8 cellular contexts compared by ENCODE assay signal in the genomic region with DNA sequence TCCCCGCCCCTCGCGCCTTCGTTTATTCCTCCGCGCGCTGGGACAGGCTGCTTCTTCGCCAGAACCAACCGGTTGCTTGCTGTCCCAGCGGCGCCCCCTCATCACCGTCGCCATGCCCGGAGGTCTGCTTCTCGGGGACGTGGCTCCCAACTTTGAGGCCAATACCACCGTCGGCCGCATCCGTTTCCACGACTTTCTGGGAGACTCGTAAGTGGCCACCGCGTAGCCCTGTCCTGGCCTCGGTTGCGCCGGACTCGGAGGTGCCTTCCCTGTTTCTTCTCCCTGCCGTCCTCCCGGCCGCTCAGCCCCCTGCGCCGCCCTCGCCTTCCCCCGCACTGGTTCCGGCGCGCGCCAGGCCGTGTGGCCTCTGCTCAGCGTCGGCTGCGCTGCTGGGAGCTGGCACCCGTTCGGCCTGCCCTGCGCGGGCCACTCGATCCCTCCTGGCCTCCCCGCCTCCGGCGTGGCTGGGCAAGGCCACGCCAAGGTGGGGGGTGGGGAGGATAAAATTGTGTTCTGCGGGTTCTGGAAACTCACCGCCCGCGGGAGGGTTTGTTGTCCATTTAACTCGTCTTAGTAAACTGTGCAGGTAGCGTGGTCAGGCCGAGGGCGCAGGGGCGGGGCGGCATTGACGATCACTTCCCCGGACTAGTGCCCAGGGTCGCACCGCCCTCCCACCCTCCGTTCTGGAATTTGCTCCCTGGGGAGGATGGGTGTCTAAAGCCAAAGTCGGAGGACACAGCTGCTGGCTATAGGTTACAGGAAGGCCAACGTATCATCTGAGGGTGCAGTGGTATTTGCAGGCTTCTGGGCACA. TPM values are rescaled to one million over a fixed set of nuclear protein-coding genes. Genes with fewer than 3 reads are reported as not detected.
A peak's percentile ranks its signal among the peaks of the same experiment; 100 is the strongest.
DNase-seq lines count a peak whose midpoint lies in the region; ATAC-seq and TF ChIP-seq lines count a peak whose summit lies in the region.

Gene PRDX6, plus strand, starts transcription at position 50 of the 813 bp plus-strand sequence. Its CDS starts 63 bp downstream, at position 113.

- ATAC-seq in GM18858 (IDR thresholded peaks at IDR 0.05; ENCODE audit: unreplicated experiment), result peak; percentile 25
- ATAC-seq in HG03045 (IDR thresholded peaks at IDR 0.05; ENCODE audit: unreplicated experiment), result peak; percentile 58

- H3K18ac ChIP-seq in mesendoderm (ENCODE audit: low read length), result peak within 1 kb of the TSS; percentile 62

- peaks cover 50% of the 10 kb centered on the region for H3K36me3 ChIP-seq in endodermal cell (ENCODE audit: control insufficient read depth, insufficient read depth, low read length)
- H3K36me3 ChIP-seq in mesendoderm (ENCODE audit: control insufficient read depth, insufficient read depth, low read length), result peaks cover 8% of the 10 kb centered on the region
- H3K36me3 ChIP-seq in stomach, result peaks cover 15 to 26% (median 22%) of the 10 kb centered on the region in 4 donors

- H3K4me3 ChIP-seq in AG09309 (ENCODE audit: control insufficient read depth, low read depth, low read length) (peak within 1 kb of the TSS; percentile 69), endodermal cell (ENCODE audit: low read length) (peak within 1 kb of the TSS; percentile 96), mesendoderm (ENCODE audit: low read length) (peak within 1 kb of the TSS; percentile 73), stomach (peak within 1 kb of the TSS; percentile 77 to 85 (median 78))

- H3K23ac ChIP-seq in mesendoderm (ENCODE audit: low read length), result peak within 1 kb of the TSS; percentile 56

- H3K56ac ChIP-seq in mesendoderm (ENCODE audit: low read length), result peak within 1 kb of the TSS; percentile 98

- TF ChIP-seq POLR2A in stomach (IDR thresholded peaks at IDR 0.05), result no peak

- TF ChIP-seq CTCF in AG09309 (IDR thresholded peaks at IDR 0.05; ENCODE audit: control insufficient read depth, insufficient read depth, low read depth, low read length, missing control alignments), result no peak
- TF ChIP-seq CTCF in endodermal cell (conservative IDR thresholded peaks at IDR 0.05), result no peak
- TF ChIP-seq CTCF in stomach (IDR thresholded peaks at IDR 0.05), result no peak

- H3K4me3 Mint-ChIP-seq in activated CD4-positive, alpha-beta T cell treated with anti-CD3 and anti-CD28 coated beads, Interleukin-2, amount 10 ng/mL, durations not matched to agents 24 days and 14 days, result peak within 1 kb of the TSS; percentile 92
- peak within 1 kb of the TSS; percentile 97 for H3K4me3 Mint-ChIP-seq in endodermal cell

- H3K9me3 Mint-ChIP-seq in activated CD4-positive, alpha-beta T cell treated with anti-CD3 and anti-CD28 coated beads, Interleukin-2, amount 10 ng/mL, durations not matched to agents 24 days and 14 days, result no peaks in the 10 kb centered on the region
- peaks cover 11% of the 10 kb centered on the region for H3K9me3 Mint-ChIP-seq in endodermal cell

- H3K36me3 Mint-ChIP-seq in activated CD4-positive, alpha-beta T cell treated with anti-CD3 and anti-CD28 coated beads, Interleukin-2, amount 10 ng/mL, durations not matched to agents 24 days and 14 days (ENCODE audit: low read depth), result peaks cover 32% of the 10 kb centered on the region
- peaks cover 53% of the 10 kb centered on the region for H3K36me3 Mint-ChIP-seq in endodermal cell (ENCODE audit: low read depth)

- H3K27ac ChIP-seq in endodermal cell (ENCODE audit: low read depth, low read length) (peak within 1 kb of the TSS; percentile 78), mesendoderm (ENCODE audit: low read depth, low read length) (peak within 1 kb of the TSS; percentile 81), stomach (peak within 1 kb of the TSS; percentile 95 to 99 (median 97))

- H4K5ac ChIP-seq in mesendoderm (ENCODE audit: low read length), result no peak within 1 kb of the TSS

- peaks cover 4% of the 10 kb centered on the region for H3K4me1 ChIP-seq in endodermal cell (ENCODE audit: control insufficient read depth, insufficient read depth, low read length)
- peaks cover 2% of the 10 kb centered on the region for H3K4me1 ChIP-seq in mesendoderm (ENCODE audit: control insufficient read depth, low read depth, low read length)
- H3K4me1 ChIP-seq in stomach, result peaks cover 40 to 84% (median 60%) of the 10 kb centered on the region in 4 donors

- H3K9ac ChIP-seq in endodermal cell (ENCODE audit: extremely low read depth, low read length, poor library complexity, severe bottlenecking) (peak within 1 kb of the TSS; percentile 87), mesendoderm (ENCODE audit: low read length) (peak within 1 kb of the TSS; percentile 98)

- peaks cover 50% of the 10 kb centered on the region for H3K4me1 Mint-ChIP-seq in activated CD4-positive, alpha-beta T cell treated with anti-CD3 and anti-CD28 coated beads, Interleukin-2, amount 10 ng/mL, durations not matched to agents 24 days and 14 days
- peaks cover 54% of the 10 kb centered on the region for H3K4me1 Mint-ChIP-seq in endodermal cell

- no peak within 1 kb of the TSS for H2BK15ac ChIP-seq in mesendoderm (replicated peaks; ENCODE audit: low read depth)

- intact Hi-C loops in activated CD4-positive, alpha-beta T cell treated with anti-CD3 and anti-CD28 coated beads, Interleukin-2, amount 10 ng/mL, durations not matched to agents 24 days and 14 days (cut with micrococcal nuclease), result loop anchor here (1.0 to 10.0 kb wide), 6 partner anchors 347 to 1525 kb away; partner anchors contain the start of genes CENPL, DARS2, RABGAP1L and RC3H1
- intact Hi-C loops in stomach (cut with DNase I; ENCODE audit: low total_unique reads), result no loop called here

- WGBS in endodermal cell (ENCODE audit: insufficient coverage in 1 of 2, insufficient read length in 1 of 2), 2 experiments, result 0 to 1% methylated on average over 15 to 69 of the region's 69 CpGs
- WGBS in mesendoderm (ENCODE audit: extremely low coverage, insufficient coverage, low lambda C conversion rate), result no CpG with 5 or more reads among the region's 69 CpGs
- 0 to 1% (median 0%) methylated on average over 24 to 69 of the region's 69 CpGs for WGBS in stomach, 5 donors

- H4K8ac ChIP-seq in mesendoderm (ENCODE audit: low read depth, low read length), result no peak within 1 kb of the TSS

- no peaks in the 10 kb centered on the region for H3K27me3 Mint-ChIP-seq in activated CD4-positive, alpha-beta T cell treated with anti-CD3 and anti-CD28 coated beads, Interleukin-2, amount 10 ng/mL, durations not matched to agents 24 days and 14 days
- no peaks in the 10 kb centered on the region for H3K27me3 Mint-ChIP-seq in endodermal cell (ENCODE audit: insufficient read depth)

- H3K4ac ChIP-seq in mesendoderm (ENCODE audit: low read depth, low read length), result peak within 1 kb of the TSS; percentile 76

- peaks cover 10% of the 10 kb centered on the region for H3K79me1 ChIP-seq in mesendoderm (ENCODE audit: low read length)

- H2AK5ac ChIP-seq in mesendoderm (ENCODE audit: low read length), result peak within 1 kb of the TSS; percentile 10

- no peak within 1 kb of the TSS for H2BK120ac ChIP-seq in mesendoderm (ENCODE audit: low read depth, low read length)

- no peak for DNase-seq in AG09309 (ENCODE audit: low read depth)
- peak; percentile 70 for DNase-seq in NCI-H2107 treated with DMSO at 0.1 percent for 48 hours (lab: John Stamatoyannopoulos, UW; ENCODE audit: unreplicated experiment)
- peak; percentile 93 for DNase-seq in activated CD4-positive, alpha-beta T cell treated with anti-CD3 and anti-CD28 coated beads, Interleukin-2, amount 10 ng/mL, durations not matched to agents 24 days and 14 days
- no peak for DNase-seq in endodermal cell
- DNase-seq in mesendoderm, result no peak
- peak; percentile 53 for DNase-seq in stomach

- TF ChIP-seq EP300 in stomach (IDR thresholded peaks at IDR 0.05), result no peak

- H3K4me2 ChIP-seq in mesendoderm (ENCODE audit: low read length), result peak within 1 kb of the TSS; percentile 89

- peak within 1 kb of the TSS; percentile 96 for H3K27ac Mint-ChIP-seq in activated CD4-positive, alpha-beta T cell treated with anti-CD3 and anti-CD28 coated beads, Interleukin-2, amount 10 ng/mL, durations not matched to agents 24 days and 14 days
- H3K27ac Mint-ChIP-seq in endodermal cell, result peak within 1 kb of the TSS; percentile 94

- H2BK5ac ChIP-seq in mesendoderm (ENCODE audit: low read length), result peak within 1 kb of the TSS; percentile 85

- H3K27me3 ChIP-seq in endodermal cell (ENCODE audit: control insufficient read depth, insufficient read depth, low read length, poor library complexity, severe bottlenecking) (no peaks in the 10 kb centered on the region), mesendoderm (ENCODE audit: insufficient read depth, low read length, poor library complexity) (no peaks in the 10 kb centered on the region), stomach (no peaks in the 10 kb centered on the region)

- H3K9me3 ChIP-seq in endodermal cell (ENCODE audit: control insufficient read depth, low read length) (peaks cover 11% of the 10 kb centered on the region), stomach (no peaks in the 10 kb centered on the region)

- peaks cover 37% of the 10 kb centered on the region for H3K79me2 ChIP-seq in mesendoderm (ENCODE audit: control insufficient read depth, insufficient read depth, low read length)

RNA-seq across cellular contexts. Expression of gene PRDX6, which starts in this region (rescaled TPM):
- 127 and 131 TPM in 2 replicates for total RNA-seq in activated CD4-positive, alpha-beta T cell treated with anti-CD3 and anti-CD28 coated beads, Interleukin-2, amount 10 ng/mL, durations not matched to agents 24 days and 14 days
- total RNA-seq in endodermal cell, result 100 to 1,000 TPM; 483 to 623 TPM
- polyA plus RNA-seq in endodermal cell (2013, experiment 1 of 2), result 313 TPM
- polyA plus RNA-seq in endodermal cell (2013, experiment 2 of 2), result 304 TPM
- polyA plus RNA-seq in mesendoderm (2013, experiment 1 of 2), result 282 TPM
- polyA plus RNA-seq in mesendoderm (2013, experiment 2 of 2), result 283 TPM
- total RNA-seq in stomach, result 100 to 1,000 TPM in 3 of 5 donors, 10 to 100 TPM in 2; 81.1 to 202 (median 121) TPM
- polyA plus RNA-seq in stomach, result 100 to 1,000 TPM; 175 to 385 (median 350) TPM

Comparison
In these comparisons a context has a peak if more than half of its experiments do, and no peak if none do; other contexts are left out.
1. DNase-seq: peak in NCI-H2107 treated with DMSO at 0.1 percent for 48 hours (single experiment), activated CD4-positive, alpha-beta T cell treated with anti-CD3 and anti-CD28 coated beads, Interleukin-2, amount 10 ng/mL, durations not matched to agents 24 days and 14 days (single experiment) and stomach (single experiment); none in AG09309 (single experiment), endodermal cell (single experiment) and mesendoderm (single experiment).
2. Peak in every context shown above with its lines, with median percentiles within 50 percentile points of each other: H3K4me3 ChIP-seq and H3K27ac ChIP-seq.